In genomic region chr9:125660557-125660956, GRCh38 we compare ENCODE assay signal across 1 cellular context.
TF ChIP-seq lines count a peak whose summit lies in the region.

No MANE protein-coding gene starts in this region.

TF ChIP-seq in GM12878, 131 proteins besides CTCF, POLR2A, EP300 and RAD21:
- TF ChIP-seq MLLT1 (IDR thresholded peaks at IDR 0.05) (peak; percentile 27; the same call in 1 of the 2 replicates), SMAD5 (IDR thresholded peaks at IDR 0.05; ENCODE audit: low read depth) (no peak), ZBTB33 (IDR thresholded peaks at IDR 0.05) (peak; percentile 96), MYC (IDR thresholded peaks at IDR 0.05; ENCODE audit: insufficient read depth, insufficient read length, insufficient replicate concordance, low read length, severe bottlenecking) (no peak), NRF1 (conservative IDR thresholded peaks at IDR 0.05; ENCODE audit: low read depth, low read length) (no peak)
